Comparison of ENCODE assay signal across 1 cellular context in the genomic region with DNA sequence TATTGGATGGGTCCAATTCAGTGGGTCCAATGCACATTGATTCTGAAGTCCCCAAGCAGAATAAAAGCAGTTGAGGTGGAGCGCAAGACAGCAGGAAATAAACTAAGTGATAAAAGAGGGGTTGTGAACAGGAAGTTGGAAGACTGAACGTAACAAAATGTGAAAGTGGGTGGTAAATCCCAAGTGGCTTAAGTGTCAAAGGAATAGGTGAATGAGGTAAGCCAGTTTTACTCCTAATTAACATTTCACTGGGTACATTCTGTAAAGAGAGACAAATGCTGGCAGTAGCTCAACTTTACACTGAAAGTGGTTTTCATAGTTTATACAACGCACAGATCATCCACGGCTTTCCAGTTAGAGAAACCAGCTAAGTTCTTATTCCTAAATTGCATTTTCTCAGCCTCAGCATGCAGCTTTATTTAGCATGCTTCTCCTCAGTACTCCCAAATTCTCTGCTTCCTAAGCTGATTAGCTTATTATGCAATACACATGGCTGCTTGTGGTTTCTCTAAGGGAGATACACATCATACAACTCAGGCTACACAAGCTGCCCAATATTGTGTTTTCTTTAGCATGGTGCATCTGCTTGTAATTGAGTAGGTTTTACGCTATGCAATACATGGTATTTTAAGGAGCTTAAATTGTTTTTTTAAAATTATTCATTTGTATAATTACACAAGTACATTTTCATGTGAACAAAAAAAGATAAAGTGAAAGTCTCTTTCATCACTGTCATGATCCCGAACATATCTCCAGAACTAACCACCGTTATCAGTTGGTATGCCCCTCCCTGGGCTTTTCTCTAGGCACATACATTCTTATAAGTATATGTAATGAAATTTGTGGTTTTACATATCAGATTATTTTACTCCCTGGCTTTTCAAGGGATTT.
TF ChIP-seq lines count a peak whose summit lies in the region.

No MANE protein-coding gene starts in this region.

TF ChIP-seq in H1, 55 proteins besides CTCF, POLR2A, EP300 and RAD21 (continued from another document):
- TF ChIP-seq, protein P1, sequence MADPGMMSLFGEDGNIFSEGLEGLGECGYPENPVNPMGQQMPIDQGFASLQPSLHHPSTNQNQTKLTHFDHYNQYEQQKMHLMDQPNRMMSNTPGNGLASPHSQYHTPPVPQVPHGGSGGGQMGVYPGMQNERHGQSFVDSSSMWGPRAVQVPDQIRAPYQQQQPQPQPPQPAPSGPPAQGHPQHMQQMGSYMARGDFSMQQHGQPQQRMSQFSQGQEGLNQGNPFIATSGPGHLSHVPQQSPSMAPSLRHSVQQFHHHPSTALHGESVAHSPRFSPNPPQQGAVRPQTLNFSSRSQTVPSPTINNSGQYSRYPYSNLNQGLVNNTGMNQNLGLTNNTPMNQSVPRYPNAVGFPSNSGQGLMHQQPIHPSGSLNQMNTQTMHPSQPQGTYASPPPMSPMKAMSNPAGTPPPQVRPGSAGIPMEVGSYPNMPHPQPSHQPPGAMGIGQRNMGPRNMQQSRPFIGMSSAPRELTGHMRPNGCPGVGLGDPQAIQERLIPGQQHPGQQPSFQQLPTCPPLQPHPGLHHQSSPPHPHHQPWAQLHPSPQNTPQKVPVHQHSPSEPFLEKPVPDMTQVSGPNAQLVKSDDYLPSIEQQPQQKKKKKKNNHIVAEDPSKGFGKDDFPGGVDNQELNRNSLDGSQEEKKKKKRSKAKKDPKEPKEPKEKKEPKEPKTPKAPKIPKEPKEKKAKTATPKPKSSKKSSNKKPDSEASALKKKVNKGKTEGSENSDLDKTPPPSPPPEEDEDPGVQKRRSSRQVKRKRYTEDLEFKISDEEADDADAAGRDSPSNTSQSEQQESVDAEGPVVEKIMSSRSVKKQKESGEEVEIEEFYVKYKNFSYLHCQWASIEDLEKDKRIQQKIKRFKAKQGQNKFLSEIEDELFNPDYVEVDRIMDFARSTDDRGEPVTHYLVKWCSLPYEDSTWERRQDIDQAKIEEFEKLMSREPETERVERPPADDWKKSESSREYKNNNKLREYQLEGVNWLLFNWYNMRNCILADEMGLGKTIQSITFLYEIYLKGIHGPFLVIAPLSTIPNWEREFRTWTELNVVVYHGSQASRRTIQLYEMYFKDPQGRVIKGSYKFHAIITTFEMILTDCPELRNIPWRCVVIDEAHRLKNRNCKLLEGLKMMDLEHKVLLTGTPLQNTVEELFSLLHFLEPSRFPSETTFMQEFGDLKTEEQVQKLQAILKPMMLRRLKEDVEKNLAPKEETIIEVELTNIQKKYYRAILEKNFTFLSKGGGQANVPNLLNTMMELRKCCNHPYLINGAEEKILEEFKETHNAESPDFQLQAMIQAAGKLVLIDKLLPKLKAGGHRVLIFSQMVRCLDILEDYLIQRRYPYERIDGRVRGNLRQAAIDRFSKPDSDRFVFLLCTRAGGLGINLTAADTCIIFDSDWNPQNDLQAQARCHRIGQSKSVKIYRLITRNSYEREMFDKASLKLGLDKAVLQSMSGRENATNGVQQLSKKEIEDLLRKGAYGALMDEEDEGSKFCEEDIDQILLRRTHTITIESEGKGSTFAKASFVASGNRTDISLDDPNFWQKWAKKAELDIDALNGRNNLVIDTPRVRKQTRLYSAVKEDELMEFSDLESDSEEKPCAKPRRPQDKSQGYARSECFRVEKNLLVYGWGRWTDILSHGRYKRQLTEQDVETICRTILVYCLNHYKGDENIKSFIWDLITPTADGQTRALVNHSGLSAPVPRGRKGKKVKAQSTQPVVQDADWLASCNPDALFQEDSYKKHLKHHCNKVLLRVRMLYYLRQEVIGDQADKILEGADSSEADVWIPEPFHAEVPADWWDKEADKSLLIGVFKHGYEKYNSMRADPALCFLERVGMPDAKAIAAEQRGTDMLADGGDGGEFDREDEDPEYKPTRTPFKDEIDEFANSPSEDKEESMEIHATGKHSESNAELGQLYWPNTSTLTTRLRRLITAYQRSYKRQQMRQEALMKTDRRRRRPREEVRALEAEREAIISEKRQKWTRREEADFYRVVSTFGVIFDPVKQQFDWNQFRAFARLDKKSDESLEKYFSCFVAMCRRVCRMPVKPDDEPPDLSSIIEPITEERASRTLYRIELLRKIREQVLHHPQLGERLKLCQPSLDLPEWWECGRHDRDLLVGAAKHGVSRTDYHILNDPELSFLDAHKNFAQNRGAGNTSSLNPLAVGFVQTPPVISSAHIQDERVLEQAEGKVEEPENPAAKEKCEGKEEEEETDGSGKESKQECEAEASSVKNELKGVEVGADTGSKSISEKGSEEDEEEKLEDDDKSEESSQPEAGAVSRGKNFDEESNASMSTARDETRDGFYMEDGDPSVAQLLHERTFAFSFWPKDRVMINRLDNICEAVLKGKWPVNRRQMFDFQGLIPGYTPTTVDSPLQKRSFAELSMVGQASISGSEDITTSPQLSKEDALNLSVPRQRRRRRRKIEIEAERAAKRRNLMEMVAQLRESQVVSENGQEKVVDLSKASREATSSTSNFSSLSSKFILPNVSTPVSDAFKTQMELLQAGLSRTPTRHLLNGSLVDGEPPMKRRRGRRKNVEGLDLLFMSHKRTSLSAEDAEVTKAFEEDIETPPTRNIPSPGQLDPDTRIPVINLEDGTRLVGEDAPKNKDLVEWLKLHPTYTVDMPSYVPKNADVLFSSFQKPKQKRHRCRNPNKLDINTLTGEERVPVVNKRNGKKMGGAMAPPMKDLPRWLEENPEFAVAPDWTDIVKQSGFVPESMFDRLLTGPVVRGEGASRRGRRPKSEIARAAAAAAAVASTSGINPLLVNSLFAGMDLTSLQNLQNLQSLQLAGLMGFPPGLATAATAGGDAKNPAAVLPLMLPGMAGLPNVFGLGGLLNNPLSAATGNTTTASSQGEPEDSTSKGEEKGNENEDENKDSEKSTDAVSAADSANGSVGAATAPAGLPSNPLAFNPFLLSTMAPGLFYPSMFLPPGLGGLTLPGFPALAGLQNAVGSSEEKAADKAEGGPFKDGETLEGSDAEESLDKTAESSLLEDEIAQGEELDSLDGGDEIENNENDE (IDR thresholded peaks at IDR 0.05; ENCODE audit: insufficient replicate concordance, low read length): no peak
- TF ChIP-seq TBP (IDR thresholded peaks at IDR 0.05; ENCODE audit: low read depth, low read length) (peak; percentile 76), CHD1 (IDR thresholded peaks at IDR 0.05; ENCODE audit: low read depth, low read length) (no peak), FOSL1 (IDR thresholded peaks at IDR 0.05; ENCODE audit: insufficient read depth, low read depth, low read length) (no peak), POLR2AphosphoS5 (IDR thresholded peaks at IDR 0.05; ENCODE audit: low read depth, low read length) (peak; percentile 51; the same call in 1 of the 2 replicates)
